Comparison of ENCODE assay signal across 6 cellular contexts in genomic region chr7:77318019-77318418, GRCh38.
"Had no signal": no experiment of that assay in that cellular context is flagged by ENCODE, and none has a peak within 500 bp of the region (broad histone marks: within the 10 kb centered on the region; RNA-seq: fewer than 3 reads in every experiment).

No MANE protein-coding gene starts in this region.

- H3K27ac ChIP-seq: HL-60 had no signal

- FAIRE-seq: HTR-8/SVneo had no signal

- H3K27ac Mint-ChIP-seq: IgD-negative memory B cell had no signal

- DNase-seq: IMR-90, KBM-7, KG1 had no signal

- H3K4me3 Mint-ChIP-seq: IgD-negative memory B cell had no signal

- H3K27me3 Mint-ChIP-seq: IgD-negative memory B cell had no signal
